In genomic region chr7:14717711-14718304, GRCh38 we compare ENCODE assay signal across 1 cellular context.
TF ChIP-seq lines count a peak whose summit lies in the region.

No MANE protein-coding gene starts in this region.

TF ChIP-seq in H1, 55 proteins besides CTCF, POLR2A, EP300 and RAD21 (continued from another document):
- TF ChIP-seq SIN3A (conservative IDR thresholded peaks at IDR 0.05 in 1 of 2, IDR thresholded peaks at IDR 0.05 in 1 of 2; ENCODE audit: low read depth in 1 of 2, low read length in 2 of 2) (no peak), CEBPB (IDR thresholded peaks at IDR 0.05; ENCODE audit: low read depth, low read length) (no peak), SUZ12 (IDR thresholded peaks at IDR 0.05; ENCODE audit: low read length) (no peak), ASH2L (IDR thresholded peaks at IDR 0.05; ENCODE audit: low read length) (no peak), USF2 (IDR thresholded peaks at IDR 0.05; ENCODE audit: low read length) (no peak), MAFK (IDR thresholded peaks at IDR 0.05; ENCODE audit: low read depth, low read length) (no peak), TEAD4 (IDR thresholded peaks at IDR 0.05; ENCODE audit: low read depth, low read length) (no peak), E2F6 (IDR thresholded peaks at IDR 0.05) (no peak), SIX5 (IDR thresholded peaks at IDR 0.05; ENCODE audit: low read depth, low read length) (no peak), MAX (IDR thresholded peaks at IDR 0.05) (no peak)
